Comparison of ENCODE assay signal across 1 cellular context in the genomic region with DNA sequence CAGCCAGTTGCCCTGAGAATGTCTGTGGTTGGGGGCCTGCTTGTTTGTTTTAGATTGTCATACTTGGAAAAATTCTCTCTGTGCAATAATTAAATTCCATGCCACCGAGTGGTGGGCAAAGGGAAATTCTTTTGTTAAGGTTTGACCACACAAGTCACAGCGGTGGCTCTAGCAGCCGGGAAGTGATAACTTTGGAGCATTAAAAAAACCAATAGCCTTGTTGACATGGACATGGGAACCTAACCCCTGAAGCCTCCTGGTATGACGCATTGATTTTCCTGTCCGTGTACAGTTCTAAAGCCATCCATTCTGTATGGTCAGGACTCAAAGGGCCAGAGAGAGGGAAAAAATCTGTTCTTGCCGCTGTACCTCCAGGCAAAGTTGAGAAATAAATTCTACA.
TF ChIP-seq lines count a peak whose summit lies in the region.

No MANE protein-coding gene starts in this region.

TF ChIP-seq in HepG2, 621 proteins besides CTCF, POLR2A, EP300 and RAD21 (continued from another document):
- TF ChIP-seq PAXIP1 (CRISPR knock-in tag; conservative IDR thresholded peaks at IDR 0.05) (0 out of 2 replicates have a peak, but pooled peaks have one; percentile 20), TEAD3 (CRISPR knock-in tag; optimal IDR thresholded peaks at IDR 0.05; ENCODE audit: borderline replicate concordance) (peak; percentile 18), CSRNP1 (CRISPR knock-in tag; IDR thresholded peaks at IDR 0.05) (no peak)
